13 cellular contexts compared by ENCODE assay signal in genomic region chr10:71085689-71086438, GRCh38.
DNase-seq lines count a peak whose midpoint lies in the region; ATAC-seq and TF ChIP-seq lines count a peak whose summit lies in the region.
"Had no signal": no experiment of that assay in that cellular context is flagged by ENCODE, and none has a peak within 500 bp of the region (broad histone marks: within the 10 kb centered on the region; RNA-seq: fewer than 3 reads in every experiment).

No MANE protein-coding gene starts in this region.

- peaks cover 2% of the 10 kb centered on the region for H3K27me3 Mint-ChIP-seq in activated naive CD8-positive, alpha-beta T cell treated with anti-CD3 and anti-CD28 coated beads, Interleukin-2, amount 10 ng/mL, durations not matched to agents 7 days and 5 days
- no peaks in the 10 kb centered on the region for H3K27me3 Mint-ChIP-seq in activated naive CD8-positive, alpha-beta T cell treated with anti-CD3 and anti-CD28 coated beads for 36 hours
- peaks cover 18% of the 10 kb centered on the region for H3K27me3 Mint-ChIP-seq in type B pancreatic cell

- H3K4me1 Mint-ChIP-seq in activated naive CD8-positive, alpha-beta T cell treated with anti-CD3 and anti-CD28 coated beads, Interleukin-2, amount 10 ng/mL, durations not matched to agents 7 days and 5 days, result no peaks in the 10 kb centered on the region
- H3K4me1 Mint-ChIP-seq in activated naive CD8-positive, alpha-beta T cell treated with anti-CD3 and anti-CD28 coated beads for 36 hours, result no peaks in the 10 kb centered on the region
- peaks cover 18% of the 10 kb centered on the region for H3K4me1 Mint-ChIP-seq in type B pancreatic cell (ENCODE audit: unreplicated experiment)

- no peaks in the 10 kb centered on the region for H3K9me3 Mint-ChIP-seq in activated naive CD8-positive, alpha-beta T cell treated with anti-CD3 and anti-CD28 coated beads, Interleukin-2, amount 10 ng/mL, durations not matched to agents 7 days and 5 days
- H3K9me3 Mint-ChIP-seq in activated naive CD8-positive, alpha-beta T cell treated with anti-CD3 and anti-CD28 coated beads for 36 hours, result no peaks in the 10 kb centered on the region
- H3K9me3 Mint-ChIP-seq in type B pancreatic cell, result no peaks in the 10 kb centered on the region

- ATAC-seq in activated naive CD8-positive, alpha-beta T cell treated with anti-CD3 and anti-CD28 coated beads, Interleukin-2, amount 10 ng/mL, durations not matched to agents 7 days and 5 days (ENCODE audit: low read depth), result no peak
- ATAC-seq in HG02759 (IDR thresholded peaks at IDR 0.05; ENCODE audit: unreplicated experiment), result no peak

- H3K4me3 Mint-ChIP-seq in activated naive CD8-positive, alpha-beta T cell treated with anti-CD3 and anti-CD28 coated beads, Interleukin-2, amount 10 ng/mL, durations not matched to agents 7 days and 5 days, result no peak overlapping the region
- no peak overlapping the region for H3K4me3 Mint-ChIP-seq in activated naive CD8-positive, alpha-beta T cell treated with anti-CD3 and anti-CD28 coated beads for 36 hours
- no peak overlapping the region for H3K4me3 Mint-ChIP-seq in type B pancreatic cell

- peaks cover 7% of the 10 kb centered on the region for H3K27me3 ChIP-seq in NT2/D1 (ENCODE audit: insufficient read depth, insufficient read length)
- H3K27me3 ChIP-seq: tibial nerve had no signal

- no peaks in the 10 kb centered on the region for H3K36me3 Mint-ChIP-seq in activated naive CD8-positive, alpha-beta T cell treated with anti-CD3 and anti-CD28 coated beads, Interleukin-2, amount 10 ng/mL, durations not matched to agents 7 days and 5 days
- H3K36me3 Mint-ChIP-seq in activated naive CD8-positive, alpha-beta T cell treated with anti-CD3 and anti-CD28 coated beads for 36 hours, result no peaks in the 10 kb centered on the region
- H3K36me3 Mint-ChIP-seq in type B pancreatic cell, result no peaks in the 10 kb centered on the region

- peak; percentile 14 for DNase-seq in activated naive CD8-positive, alpha-beta T cell treated with anti-CD3 and anti-CD28 coated beads, Interleukin-2, amount 10 ng/mL, durations not matched to agents 7 days and 5 days
- DNase-seq in activated naive CD8-positive, alpha-beta T cell treated with anti-CD3 and anti-CD28 coated beads for 36 hours, result no peak
- DNase-seq in NT2/D1 (ENCODE audit: low read depth, low spot score) (peak; percentile 51), islet precursor cell (peak; percentile 44), type B pancreatic cell (ENCODE audit: extremely low spot score, unreplicated experiment) (peak; percentile 60), NCI-H2029 (lab: John Stamatoyannopoulos, UW) (no peak), HCEC 1CT (no peak)
- DNase-seq: effector CD8-positive, alpha-beta T cell; KBM-7; NK-92 treated with Interleukin-12 subunit alpha and Interleukin-12 subunit beta, amount 100 ng/mL, for 24 hours had no signal

- no peaks in the 10 kb centered on the region for H3K9me3 ChIP-seq in NT2/D1 (ENCODE audit: insufficient read depth, low read length)
- H3K9me3 ChIP-seq: tibial nerve had no signal

- H3K27ac Mint-ChIP-seq in activated naive CD8-positive, alpha-beta T cell treated with anti-CD3 and anti-CD28 coated beads, Interleukin-2, amount 10 ng/mL, durations not matched to agents 7 days and 5 days, result no peak overlapping the region
- no peak overlapping the region for H3K27ac Mint-ChIP-seq in activated naive CD8-positive, alpha-beta T cell treated with anti-CD3 and anti-CD28 coated beads for 36 hours
- no peak overlapping the region for H3K27ac Mint-ChIP-seq in type B pancreatic cell

- TF ChIP-seq CTCF in type B pancreatic cell (conservative IDR thresholded peaks at IDR 0.05), result no peak

- H3K9ac ChIP-seq in NT2/D1 (ENCODE audit: insufficient read length, low read depth), result no peak overlapping the region

- POLR2A ChIA-PET in activated naive CD8-positive, alpha-beta T cell treated with anti-CD3 and anti-CD28 coated beads, Interleukin-2, amount 10 ng/mL, durations not matched to agents 7 days and 5 days (lab: Charles Lee), result no interaction called here

- H3K4me3 ChIP-seq in NT2/D1 (ENCODE audit: insufficient read length, low read depth), result no peak overlapping the region
- H3K4me3 ChIP-seq: SK-N-MC, tibial nerve had no signal

- H3K36me3 ChIP-seq in NT2/D1 (ENCODE audit: insufficient read depth, insufficient read length, low read length), result no peaks in the 10 kb centered on the region
- H3K36me3 ChIP-seq: tibial nerve had no signal

- H3K4me1 ChIP-seq in NT2/D1 (ENCODE audit: insufficient read depth, insufficient read length), result peaks cover 2% of the 10 kb centered on the region
- H3K4me1 ChIP-seq: tibial nerve had no signal

Comparison
In these comparisons a context has a peak if more than half of its experiments do, and no peak if none do; other contexts are left out.
1. DNase-seq: peak in activated naive CD8-positive, alpha-beta T cell treated with anti-CD3 and anti-CD28 coated beads, Interleukin-2, amount 10 ng/mL, durations not matched to agents 7 days and 5 days (single experiment), NT2/D1 (single experiment), islet precursor cell (single experiment) and type B pancreatic cell (single experiment); none in activated naive CD8-positive, alpha-beta T cell treated with anti-CD3 and anti-CD28 coated beads for 36 hours (single experiment), NCI-H2029 (single experiment) and HCEC 1CT (single experiment).